In genomic region chr7:94170836-94171235, GRCh38 we compare ENCODE assay signal across 12 cellular contexts.
A peak's percentile ranks its signal among the peaks of the same experiment; 100 is the strongest.
DNase-seq lines count a peak whose midpoint lies in the region; ATAC-seq and TF ChIP-seq lines count a peak whose summit lies in the region.
"Had no signal": no experiment of that assay in that cellular context is flagged by ENCODE, and none has a peak within 500 bp of the region (broad histone marks: within the 10 kb centered on the region; RNA-seq: fewer than 3 reads in every experiment).

No MANE protein-coding gene starts in this region.

- H3K9me3 ChIP-seq in CD4-positive, alpha-beta memory T cell (ENCODE audit: control insufficient read depth in 1 of 2, low read length in 2 of 2) = no peaks in the 10 kb centered on the region
- H3K9me3 ChIP-seq in osteoblast (ENCODE audit: low read depth, low read length) = no peaks in the 10 kb centered on the region

- H3K4me2 ChIP-seq in osteoblast (ENCODE audit: insufficient read depth, low read length) = no peak overlapping the region

- H3K9me3 Mint-ChIP-seq in CD4-positive, alpha-beta memory T cell = peaks cover 0 to 5% (median 0%) of the 10 kb centered on the region in 8 donors

- no peaks in the 10 kb centered on the region for H3K27me3 ChIP-seq in CD4-positive, alpha-beta memory T cell (ENCODE audit: insufficient read depth, low read length)
- H3K27me3 ChIP-seq in osteoblast (ENCODE audit: insufficient read depth, low read length) = no peaks in the 10 kb centered on the region

- CTCF ChIA-PET in GM10248 (lab: Yijun Ruan, JAX) = interaction anchor here (0.7 to 0.9 kb wide), 3 partner anchors 9 to 13 kb away, joined by 3 read pairs; no protein-coding TSS in a partner anchor
- CTCF ChIA-PET in CD4-positive, alpha-beta memory T cell (lab: Charles Lee; ENCODE audit: partially characterized antibody) = no interaction called here

- in situ Hi-C loops in GM13977 (cut with MboI; ENCODE audit: low pct_unique_long_range_greater_than_20kb, low sequenced_read_pairs, unreplicated experiment) = no loop called here

- no peaks in the 10 kb centered on the region for H3K79me2 ChIP-seq in osteoblast (ENCODE audit: insufficient read depth, low read length)

- H3K27ac ChIP-seq in CD4-positive, alpha-beta memory T cell (ENCODE audit: low read depth, low read length) = no peak overlapping the region
- H3K27ac ChIP-seq in osteoblast (ENCODE audit: low read depth, low read length) = no peak overlapping the region

- H3K36me3 Mint-ChIP-seq in CD4-positive, alpha-beta memory T cell = no peaks in the 10 kb centered on the region

- H3K4me1 ChIP-seq in CD4-positive, alpha-beta memory T cell (ENCODE audit: insufficient read depth, low read length) = no peaks in the 10 kb centered on the region
- H3K4me1 ChIP-seq in osteoblast (ENCODE audit: insufficient read depth, low read length) = no peaks in the 10 kb centered on the region

- H3K4me3 Mint-ChIP-seq in CD4-positive, alpha-beta memory T cell = no peak overlapping the region

- ATAC-seq in GM19395 (IDR thresholded peaks at IDR 0.05; ENCODE audit: unreplicated experiment) (peak; percentile 91), HG02870 (IDR thresholded peaks at IDR 0.05; ENCODE audit: unreplicated experiment) (peak; percentile 79), HG03575 (IDR thresholded peaks at IDR 0.05; ENCODE audit: extremely low read depth, insufficient number of reproducible peaks, low FRiP score, unreplicated experiment) (peak; percentile 81), esophagus mucosa (no peak)

- intact Hi-C loops in CD4-positive, alpha-beta memory T cell (cut with micrococcal nuclease) = no loop called here

- H2AFZ ChIP-seq in osteoblast (ENCODE audit: low read length) = no peak overlapping the region

- no peaks in the 10 kb centered on the region for H4K20me1 ChIP-seq in osteoblast (ENCODE audit: insufficient read depth, low read length)

- DNase-seq in GM10248 (ENCODE audit: extremely low spot score) = peak; percentile 13
- no peak for DNase-seq in CD4-positive, alpha-beta memory T cell
- DNase-seq in osteoblast (ENCODE audit: insufficient read length, low spot score, missing footprints) = no peak
- DNase-seq in GM13977 (ENCODE audit: low spot score) = no peak
- DNase-seq: C1 segment of cervical spinal cord, glutamatergic neuron, NCI-H524, T-helper 2 cell had no signal

- H3K27ac Mint-ChIP-seq in CD4-positive, alpha-beta memory T cell = no peak overlapping the region

- POLR2A ChIA-PET in GM10248 (lab: Yijun Ruan, JAX) = no interaction called here
- POLR2A ChIA-PET in CD4-positive, alpha-beta memory T cell (lab: Charles Lee; ENCODE audit: partially characterized antibody) = no interaction called here

- H3K4me1 Mint-ChIP-seq in CD4-positive, alpha-beta memory T cell = no peaks in the 10 kb centered on the region

- peaks cover 0 to 5% of the 10 kb centered on the region in 2 donors for H3K27me3 Mint-ChIP-seq in CD4-positive, alpha-beta memory T cell

- no peak for TF ChIP-seq CTCF in GM10248 (IDR thresholded peaks at IDR 0.05; ENCODE audit: control extremely low read depth, extremely low read depth, low read depth, missing control alignments)
- TF ChIP-seq CTCF in osteoblast (IDR thresholded peaks at IDR 0.05; ENCODE audit: extremely low read depth, low read depth, low read length) = no peak
- no peak for TF ChIP-seq CTCF in GM13977 (IDR thresholded peaks at IDR 0.05; ENCODE audit: extremely low read depth, insufficient read depth, missing control alignments)

- H3K4me3 ChIP-seq in CD4-positive, alpha-beta memory T cell (ENCODE audit: low read length in 2 of 2) = no peak overlapping the region
- H3K4me3 ChIP-seq in osteoblast (ENCODE audit: insufficient read depth, low read length) = no peak overlapping the region

- no peaks in the 10 kb centered on the region for H3K36me3 ChIP-seq in CD4-positive, alpha-beta memory T cell (ENCODE audit: insufficient read depth, low read length)
- no peaks in the 10 kb centered on the region for H3K36me3 ChIP-seq in osteoblast (ENCODE audit: insufficient read depth, low read length)
